Comparison of ENCODE assay signal across 1 cellular context in genomic region chr11:1050581-1051355, GRCh38.
TF ChIP-seq lines count a peak whose summit lies in the region.

No MANE protein-coding gene starts in this region.

TF ChIP-seq in SK-N-SH, 30 proteins besides CTCF, POLR2A, EP300 and RAD21 (continued from another document):
- TF ChIP-seq ZBTB33 (IDR thresholded peaks at IDR 0.05; ENCODE audit: borderline replicate concordance, low read depth) = no peak
- no peak for TF ChIP-seq YY1 (IDR thresholded peaks at IDR 0.05; ENCODE audit: low read depth)
